ENCODE assay signal across 1 cellular context in genomic region chr17:77306790-77307478, GRCh38.
TF ChIP-seq lines count a peak whose summit lies in the region.

No MANE protein-coding gene starts in this region.

TF ChIP-seq in HepG2, 621 proteins besides CTCF, POLR2A, EP300 and RAD21 (continued from another document and continues in another):
- TF ChIP-seq ZBTB40 (IDR thresholded peaks at IDR 0.05) = no peak
- TF ChIP-seq ZBTB40 (CRISPR knock-in tag; IDR thresholded peaks at IDR 0.05) = peak; percentile 50; the same call in 1 of the 2 replicates
- TF ChIP-seq FOXO1 (CRISPR knock-in tag; IDR thresholded peaks at IDR 0.05) = peak; percentile 84
- 0 out of 2 replicates have a peak, but pooled peaks have one; percentile 21 for TF ChIP-seq NR1H2 (CRISPR knock-in tag; IDR thresholded peaks at IDR 0.05; ENCODE audit: borderline replicate concordance, low read depth)
- peak; percentile 87 for TF ChIP-seq ARID5B (CRISPR knock-in tag; IDR thresholded peaks at IDR 0.05)
- peak; percentile 84 for TF ChIP-seq ZNF800 (CRISPR knock-in tag; IDR thresholded peaks at IDR 0.05)
- no peak for TF ChIP-seq NFE2L1 (CRISPR knock-in tag; IDR thresholded peaks at IDR 0.05; ENCODE audit: borderline replicate concordance)
- TF ChIP-seq SALL1 (CRISPR knock-in tag; IDR thresholded peaks at IDR 0.05) = peak; percentile 89
- peak; percentile 62; the same call in 1 of the 2 replicates for TF ChIP-seq GTF3A (CRISPR knock-in tag; conservative IDR thresholded peaks at IDR 0.05)
- TF ChIP-seq ARHGAP35 (CRISPR knock-in tag; IDR thresholded peaks at IDR 0.05; ENCODE audit: borderline replicate concordance) = no peak; the same call in 1 of the 2 replicates
- TF ChIP-seq ARNT2 (CRISPR knock-in tag; IDR thresholded peaks at IDR 0.05; ENCODE audit: low read depth) = peak; percentile 84; the same call in 1 of the 2 replicates
- TF ChIP-seq ZNF513 (CRISPR knock-in tag; conservative IDR thresholded peaks at IDR 0.05) = no peak
- peak; percentile 90 for TF ChIP-seq SP5 (CRISPR knock-in tag; IDR thresholded peaks at IDR 0.05; ENCODE audit: borderline replicate concordance, low read depth)
- no peak for TF ChIP-seq NONO (IDR thresholded peaks at IDR 0.05)
- TF ChIP-seq NONO (CRISPR knock-in tag; conservative IDR thresholded peaks at IDR 0.05) = peak; percentile 53; the same call in 1 of the 2 replicates
- TF ChIP-seq YY1 (IDR thresholded peaks at IDR 0.05; ENCODE audit: insufficient read depth, insufficient replicate concordance, low read depth, low read length) = peak; percentile 36
- TF ChIP-seq GLMP (CRISPR knock-in tag; IDR thresholded peaks at IDR 0.05; ENCODE audit: borderline replicate concordance) = no peak
- TF ChIP-seq ZNF501 (CRISPR knock-in tag; IDR thresholded peaks at IDR 0.05) = peak; percentile 40; the same call in 1 of the 2 replicates
- TF ChIP-seq IRF2 (CRISPR knock-in tag; IDR thresholded peaks at IDR 0.05) = peak; percentile 84
- peak; percentile 66; the same call in 1 of the 2 replicates for TF ChIP-seq ZNF543 (CRISPR knock-in tag; IDR thresholded peaks at IDR 0.05)
- TF ChIP-seq RFX1 (IDR thresholded peaks at IDR 0.05) = no peak
- TF ChIP-seq AHDC1 (CRISPR knock-in tag; IDR thresholded peaks at IDR 0.05; ENCODE audit: borderline replicate concordance) = peak; percentile 61; the same call in 1 of the 2 replicates
- TF ChIP-seq MTA3 (CRISPR knock-in tag; IDR thresholded peaks at IDR 0.05) = no peak
- peak; percentile 79 for TF ChIP-seq ZNF784 (CRISPR knock-in tag; IDR thresholded peaks at IDR 0.05; ENCODE audit: borderline replicate concordance)
- 0 out of 2 replicates have a peak, but pooled peaks have one; percentile 25 for TF ChIP-seq NKX3-1 (CRISPR knock-in tag; IDR thresholded peaks at IDR 0.05)
